In the genomic region with DNA sequence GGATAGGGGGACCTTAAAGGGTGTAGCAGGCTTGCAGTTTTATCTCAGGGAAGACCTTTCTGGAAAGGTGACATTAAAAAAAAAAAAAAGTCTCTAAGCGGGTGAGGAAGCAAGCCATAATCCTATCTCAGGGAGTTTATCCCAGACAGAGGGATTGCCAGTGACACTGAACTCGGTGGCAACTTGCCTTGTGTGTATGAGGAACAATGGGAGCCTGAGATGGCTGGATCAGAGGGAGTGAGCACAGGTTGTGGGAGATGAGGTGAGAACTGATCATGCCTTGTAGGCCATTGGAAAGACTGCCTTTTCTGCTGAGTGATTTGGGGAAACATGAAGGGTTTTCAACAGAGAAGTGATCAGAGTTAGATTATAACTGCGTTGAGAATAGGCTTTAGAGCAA, we compare ENCODE assay signal across 19 cellular contexts. TPM values are rescaled to one million over a fixed set of nuclear protein-coding genes. Genes with fewer than 3 reads are reported as not detected.
DNase-seq lines count a peak whose midpoint lies in the region; ATAC-seq and TF ChIP-seq lines count a peak whose summit lies in the region.
"Had no signal": no experiment of that assay in that cellular context is flagged by ENCODE, and none has a peak within 500 bp of the region (broad histone marks: within the 10 kb centered on the region; RNA-seq: fewer than 3 reads in every experiment).

No MANE protein-coding gene starts in this region.

- DNase-seq in D341Med (ENCODE audit: low spot score) (peak; percentile 21), H9 (no peak), neuronal stem cell (ENCODE audit: low spot score) (no peak), Ammon's horn (ENCODE audit: low spot score) (no peak), superior temporal gyrus (ENCODE audit: extremely low spot score) (no peak)
- DNase-seq: ACHN; CD8-positive, alpha-beta memory T cell; DND-41; H7; NCI-H1436; NCI-H2081; NCI-H510A; SHP77; T-helper 1 cell had no signal

- TF ChIP-seq CTCF in H9 (conservative IDR thresholded peaks at IDR 0.05) = no peak

- H3K36me3 ChIP-seq in neuronal stem cell (replicated peaks in 1 of 2; ENCODE audit: control insufficient read depth in 2 of 2, insufficient read depth in 2 of 2, low read length in 2 of 2) = no peaks in the 10 kb centered on the region

- no peak overlapping the region for H3K4ac ChIP-seq in H9 (ENCODE audit: low read depth, low read length)
- H3K4ac ChIP-seq in neuronal stem cell (ENCODE audit: low read length) = no peak overlapping the region

- H3K14ac ChIP-seq in H9 (ENCODE audit: insufficient read depth, low read length) = no peak overlapping the region
- no peak overlapping the region for H3K14ac ChIP-seq in neuronal stem cell (ENCODE audit: low read length)

- no peaks in the 10 kb centered on the region for H3K23me2 ChIP-seq in H9 (ENCODE audit: insufficient read length, low read depth, low read length, poor library complexity, severe bottlenecking)

- H3K23ac ChIP-seq in H9 (ENCODE audit: insufficient read length, low read depth, low read length) (no peak overlapping the region), neuronal stem cell (ENCODE audit: low read depth, low read length, poor library complexity) (no peak overlapping the region)

- H2AFZ ChIP-seq in H9 (ENCODE audit: low read length) (peak overlapping the region; percentile 8), neuronal stem cell (ENCODE audit: low read length) (peak overlapping the region; percentile 1)

- H3K4me1 Mint-ChIP-seq in H9 = no peaks in the 10 kb centered on the region
- H3K4me1 Mint-ChIP-seq in activated T-helper 17 cell treated with anti-CD3 and anti-CD28 coated beads, Interleukin-2, amount 50 U/mL, for 72 hours = peaks cover 14% of the 10 kb centered on the region

- H3K4me3 Mint-ChIP-seq in H9 = no peak overlapping the region
- no peak overlapping the region for H3K4me3 Mint-ChIP-seq in activated T-helper 17 cell treated with anti-CD3 and anti-CD28 coated beads, Interleukin-2, amount 50 U/mL, for 72 hours

- no peak overlapping the region for H2AK5ac ChIP-seq in H9 (ENCODE audit: insufficient read length, low read length)
- H2AK5ac ChIP-seq in neuronal stem cell (ENCODE audit: low read depth, low read length) = no peak overlapping the region

- H3K9me3 Mint-ChIP-seq in H9 = no peaks in the 10 kb centered on the region
- peaks cover 3% of the 10 kb centered on the region for H3K9me3 Mint-ChIP-seq in activated T-helper 17 cell treated with anti-CD3 and anti-CD28 coated beads, Interleukin-2, amount 50 U/mL, for 72 hours
- H3K9me3 Mint-ChIP-seq: CD8-positive, alpha-beta memory T cell had no signal

- no peaks in the 10 kb centered on the region for H3K27me3 Mint-ChIP-seq in H9 (ENCODE audit: low read depth)
- no peaks in the 10 kb centered on the region for H3K27me3 Mint-ChIP-seq in activated T-helper 17 cell treated with anti-CD3 and anti-CD28 coated beads, Interleukin-2, amount 50 U/mL, for 72 hours
- H3K27me3 Mint-ChIP-seq: CD8-positive, alpha-beta memory T cell had no signal

- no peaks in the 10 kb centered on the region for H3K36me3 Mint-ChIP-seq in H9 (ENCODE audit: insufficient read depth in 1 of 3, low read depth in 3 of 3)
- no peaks in the 10 kb centered on the region for H3K36me3 Mint-ChIP-seq in activated T-helper 17 cell treated with anti-CD3 and anti-CD28 coated beads, Interleukin-2, amount 50 U/mL, for 72 hours (ENCODE audit: low read depth)

- H3K4me2 ChIP-seq in H9 (ENCODE audit: insufficient read depth, insufficient read length, low read length) (no peak overlapping the region), neuronal stem cell (ENCODE audit: insufficient read depth, low read length, poor library complexity, severe bottlenecking) (no peak overlapping the region)

- H3K9ac ChIP-seq in H9 (ENCODE audit: extremely low read depth, insufficient read length, low read length) = no peak overlapping the region
- no peak overlapping the region for H3K9ac ChIP-seq in neuronal stem cell (ENCODE audit: low read depth, low read length, poor library complexity)

- H2BK15ac ChIP-seq in H9 (ENCODE audit: low read depth, low read length) (no peak overlapping the region), neuronal stem cell (ENCODE audit: low read length) (no peak overlapping the region)

- H3K27ac ChIP-seq in H9 (ENCODE audit: insufficient read length, low read depth, low read length) = no peak overlapping the region
- no peak overlapping the region for H3K27ac ChIP-seq in neuronal stem cell (replicated peaks; ENCODE audit: low read length)

- H3K79me2 ChIP-seq in H9 (ENCODE audit: insufficient read depth, low read length) = no peaks in the 10 kb centered on the region

- H2BK20ac ChIP-seq in H9 (ENCODE audit: low read depth, low read length, poor library complexity, severe bottlenecking) = no peak overlapping the region

- H3T11ph ChIP-seq in H9 (ENCODE audit: low read length) = no peak overlapping the region

- H4K5ac ChIP-seq in H9 (ENCODE audit: insufficient read length, low read depth, low read length) = no peak overlapping the region

- H3K4me1 ChIP-seq in H9 (ENCODE audit: insufficient read depth, low read length) = no peaks in the 10 kb centered on the region
- H3K4me1 ChIP-seq in neuronal stem cell (ENCODE audit: control insufficient read depth in 2 of 2, insufficient read depth in 1 of 2, low read depth in 1 of 2, low read length in 2 of 2) = no peaks in the 10 kb centered on the region

- H3K27me3 ChIP-seq in H9 (ENCODE audit: insufficient read depth, low read length) (no peaks in the 10 kb centered on the region), neuronal stem cell (ENCODE audit: control insufficient read depth in 3 of 3, insufficient read depth in 3 of 3, low read depth in 1 of 3, low read length in 3 of 3) (no peaks in the 10 kb centered on the region)

- no peak overlapping the region for H2BK5ac ChIP-seq in H9 (ENCODE audit: insufficient read length, low read length)
- no peak overlapping the region for H2BK5ac ChIP-seq in neuronal stem cell (ENCODE audit: low read length)

- H4K91ac ChIP-seq in H9 (ENCODE audit: insufficient read length, low read depth, low read length) (no peak overlapping the region), neuronal stem cell (ENCODE audit: low read depth, low read length, poor library complexity) (no peak overlapping the region)

- no peak for ATAC-seq in activated T-helper 17 cell treated with anti-CD3 and anti-CD28 coated beads, Interleukin-2, amount 50 U/mL, for 72 hours (replicated peaks)
- no peak for ATAC-seq in GM18517 (IDR thresholded peaks at IDR 0.05; ENCODE audit: unreplicated experiment)
- no peak for ATAC-seq in HG02852 (IDR thresholded peaks at IDR 0.05; ENCODE audit: unreplicated experiment)
- ATAC-seq: K562, SK-N-SH treated with all-trans-retinoic acid at 6 μM for 48 hours had no signal

- H2BK12ac ChIP-seq in H9 (ENCODE audit: insufficient read length, low read depth, low read length) (no peak overlapping the region), neuronal stem cell (ENCODE audit: low read length) (no peak overlapping the region)

- no peaks in the 10 kb centered on the region for H4K20me1 ChIP-seq in H9 (ENCODE audit: control insufficient read depth, insufficient read depth, insufficient read length)

- H3K18ac ChIP-seq in H9 (ENCODE audit: insufficient read length, low read depth, low read length) (no peak overlapping the region), neuronal stem cell (ENCODE audit: low read length) (no peak overlapping the region)

- H3K27ac Mint-ChIP-seq in H9 = no peak overlapping the region; a peak in 1 of 7 replicates
- H3K27ac Mint-ChIP-seq in activated T-helper 17 cell treated with anti-CD3 and anti-CD28 coated beads, Interleukin-2, amount 50 U/mL, for 72 hours = peak overlapping the region; percentile 28

- no peak overlapping the region for H2BK120ac ChIP-seq in H9 (ENCODE audit: low read depth, low read length, poor library complexity, severe bottlenecking)
- no peak overlapping the region for H2BK120ac ChIP-seq in neuronal stem cell (ENCODE audit: low read depth, low read length)

- H3K79me1 ChIP-seq in H9 (ENCODE audit: insufficient read depth, low read depth, low read length, poor library complexity, severe bottlenecking) (no peaks in the 10 kb centered on the region), neuronal stem cell (ENCODE audit: low read depth, low read length) (no peaks in the 10 kb centered on the region)

- no peak overlapping the region for H3K4me3 ChIP-seq in neuronal stem cell (ENCODE audit: low read length in 2 of 2)
- H3K4me3 ChIP-seq: K562 had no signal

- no CpG with 5 or more reads among the region's 3 CpGs for whole genome bisulfite sequencing in H9 (ENCODE audit: extremely low coverage, insufficient read length, low lambda C conversion rate)
- no CpG with 5 or more reads among the region's 3 CpGs for WGBS in neuronal stem cell (ENCODE audit: extremely low coverage in 2 of 2, insufficient read length in 2 of 2, insufficient replicate concordance in 1 of 2), 2 donors

- no peak overlapping the region for H3K56ac ChIP-seq in H9 (ENCODE audit: insufficient read length, low read depth, low read length)

- no peaks in the 10 kb centered on the region for H3K9me3 ChIP-seq in H9 (ENCODE audit: control insufficient read depth, low read depth, low read length)
- H3K9me3 ChIP-seq in neuronal stem cell (replicated peaks in 1 of 2; ENCODE audit: control insufficient read depth in 2 of 2, insufficient read depth in 1 of 2, low read depth in 1 of 2, low read length in 2 of 2) = no peaks in the 10 kb centered on the region

- H4K8ac ChIP-seq in H9 (replicated peaks; ENCODE audit: insufficient read length, low read depth, low read length) = no peak overlapping the region
- no peak overlapping the region for H4K8ac ChIP-seq in neuronal stem cell (ENCODE audit: low read depth, low read length)

RNA-seq across cellular contexts. Expression of a gene that starts 31.1 kb away (rescaled TPM):
- total RNA-seq in H9 (2021) = not detected in 2 replicates
- under 1 TPM; 0.74 to 0.99 TPM for total RNA-seq in activated T-helper 17 cell treated with anti-CD3 and anti-CD28 coated beads, Interleukin-2, amount 50 U/mL, for 72 hours
- polyA plus RNA-seq in neuronal stem cell (2013, experiment 1 of 2) = not detected
- polyA plus RNA-seq in neuronal stem cell (2013, experiment 2 of 2) = not detected
- total RNA-seq: H7, K562 had no signal
- polyA plus RNA-seq: K562 had no signal
